18 cellular contexts compared by ENCODE assay signal in the genomic region with DNA sequence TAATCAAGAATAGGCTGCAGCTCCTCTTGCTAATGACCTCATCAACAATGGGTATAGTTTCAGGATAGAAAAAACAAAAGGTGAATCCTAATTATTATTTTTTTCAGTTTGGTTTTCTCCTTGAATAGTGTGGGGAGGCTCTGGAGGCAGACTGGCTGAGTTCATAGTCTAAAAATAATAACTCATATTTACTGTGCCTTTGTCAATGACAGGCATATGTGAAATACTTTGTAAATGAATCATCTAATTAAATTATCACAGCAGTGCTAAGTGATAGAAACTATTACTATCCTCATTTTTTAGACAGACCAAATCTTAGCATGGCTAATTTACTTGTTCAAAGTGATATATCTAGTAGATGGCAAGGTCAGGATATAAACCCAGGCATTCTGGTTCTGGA.
A peak's percentile ranks its signal among the peaks of the same experiment; 100 is the strongest.
DNase-seq lines count a peak whose midpoint lies in the region; ATAC-seq and TF ChIP-seq lines count a peak whose summit lies in the region.
"Had no signal": no experiment of that assay in that cellular context is flagged by ENCODE, and none has a peak within 500 bp of the region (broad histone marks: within the 10 kb centered on the region; RNA-seq: fewer than 3 reads in every experiment).

No MANE protein-coding gene starts in this region.

- H3K36me3 Mint-ChIP-seq in CD8-positive, alpha-beta memory T cell = no peaks in the 10 kb centered on the region
- H3K36me3 Mint-ChIP-seq: CD4-positive, CD25-positive, alpha-beta regulatory T cell had no signal

- intact Hi-C loops in Right ventricle myocardium superior (cut with DNase I) = no loop called here

- peaks cover 0 to 9% (median 3%) of the 10 kb centered on the region in 5 donors for H3K9me3 Mint-ChIP-seq in CD8-positive, alpha-beta memory T cell

- no peaks in the 10 kb centered on the region for H3K4me1 Mint-ChIP-seq in CD8-positive, alpha-beta memory T cell
- H3K4me1 Mint-ChIP-seq: CD4-positive, CD25-positive, alpha-beta regulatory T cell had no signal

- POLR2A ChIA-PET in CD8-positive, alpha-beta memory T cell (lab: Charles Lee) = no interaction called here

- H3K4me3 ChIP-seq in right atrium auricular region = no peak overlapping the region
- H3K4me3 ChIP-seq in RWPE2 (ENCODE audit: severe bottlenecking) = no peak overlapping the region
- H3K4me3 ChIP-seq in fibroblast of villous mesenchyme (ENCODE audit: low read depth, low read length) = no peak overlapping the region
- H3K4me3 ChIP-seq in CD8-positive, alpha-beta memory T cell (ENCODE audit: low read length) = no peak overlapping the region

- peak; percentile 63 for ATAC-seq in Right ventricle myocardium superior (ENCODE audit: poor library complexity)
- peak; percentile 66 for ATAC-seq in RWPE2 (ENCODE audit: low read depth)
- no peak for ATAC-seq in HG03108 (IDR thresholded peaks at IDR 0.05; ENCODE audit: unreplicated experiment)
- ATAC-seq: PC-3 had no signal

- DNase-seq in Right ventricle myocardium superior (no peak), right atrium auricular region (ENCODE audit: low spot score) (no peak), RWPE2 (ENCODE audit: low spot score) (no peak), fibroblast of villous mesenchyme (ENCODE audit: low read depth) (peak; percentile 5), retina (peak; percentile 4), iPS-NIHi11 (ENCODE audit: low spot score) (no peak)
- no peak for DNase-seq in CD8-positive, alpha-beta memory T cell
- DNase-seq: BE2C; Caco-2; CD4-positive, CD25-positive, alpha-beta regulatory T cell; GDM1; HFFc6; NCI-H1930; NCI-H345; NCI-H524 treated with DMSO at 0.1 percent for 48 hours; PC-3 had no signal

- no peak overlapping the region for H3K4me3 Mint-ChIP-seq in CD8-positive, alpha-beta memory T cell
- H3K4me3 Mint-ChIP-seq: CD4-positive, CD25-positive, alpha-beta regulatory T cell; HFFc6 had no signal

- CTCF ChIA-PET in CD8-positive, alpha-beta memory T cell (lab: Charles Lee) = no interaction called here

- H3K36me3 ChIP-seq in right atrium auricular region (no peaks in the 10 kb centered on the region), RWPE2 (ENCODE audit: low read depth) (no peaks in the 10 kb centered on the region)
- H3K36me3 ChIP-seq in CD8-positive, alpha-beta memory T cell (ENCODE audit: insufficient read depth, low read length) = no peaks in the 10 kb centered on the region
- H3K36me3 ChIP-seq: BE2C had no signal

- H3K27ac ChIP-seq in right atrium auricular region (no peak overlapping the region), RWPE2 (ENCODE audit: poor library complexity, severe bottlenecking) (no peak overlapping the region)
- H3K27ac ChIP-seq in CD8-positive, alpha-beta memory T cell (ENCODE audit: low read depth, low read length) = no peak overlapping the region
- H3K27ac ChIP-seq: KMS-11 had no signal

- H3K9me3 ChIP-seq in right atrium auricular region (peaks cover 0 to 5% of the 10 kb centered on the region in 2 donors), RWPE2 (ENCODE audit: severe bottlenecking) (no peaks in the 10 kb centered on the region)
- no peaks in the 10 kb centered on the region for H3K9me3 ChIP-seq in CD8-positive, alpha-beta memory T cell (ENCODE audit: low read length)
- H3K9me3 ChIP-seq: BE2C, Caco-2 had no signal

- TF ChIP-seq CTCF in right atrium auricular region (IDR thresholded peaks at IDR 0.05) = no peak
- TF ChIP-seq CTCF in RWPE2 (IDR thresholded peaks at IDR 0.05; ENCODE audit: poor library complexity, severe bottlenecking) = no peak
- TF ChIP-seq CTCF in fibroblast of villous mesenchyme (IDR thresholded peaks at IDR 0.05; ENCODE audit: insufficient read depth, low read depth, low read length) = no peak

- H3K27me3 Mint-ChIP-seq in CD8-positive, alpha-beta memory T cell = no peaks in the 10 kb centered on the region
- H3K27me3 Mint-ChIP-seq: CD4-positive, CD25-positive, alpha-beta regulatory T cell had no signal

- no peak overlapping the region for H3K27ac Mint-ChIP-seq in CD8-positive, alpha-beta memory T cell
- H3K27ac Mint-ChIP-seq: CD4-positive, CD25-positive, alpha-beta regulatory T cell; HFFc6 had no signal

- H3K27me3 ChIP-seq in right atrium auricular region = no peaks in the 10 kb centered on the region
- H3K27me3 ChIP-seq in RWPE2 (ENCODE audit: insufficient read depth, poor library complexity, severe bottlenecking) = no peaks in the 10 kb centered on the region
- no peaks in the 10 kb centered on the region for H3K27me3 ChIP-seq in CD8-positive, alpha-beta memory T cell (ENCODE audit: insufficient read depth, low read length, poor library complexity, severe bottlenecking)
- H3K27me3 ChIP-seq: BE2C had no signal

- H3K4me1 ChIP-seq in right atrium auricular region (no peaks in the 10 kb centered on the region), RWPE2 (ENCODE audit: insufficient read depth, poor library complexity, severe bottlenecking) (peaks cover 6% of the 10 kb centered on the region)
- H3K4me1 ChIP-seq in CD8-positive, alpha-beta memory T cell (ENCODE audit: insufficient read depth, low read length) = no peaks in the 10 kb centered on the region
- H3K4me1 ChIP-seq: BE2C, Caco-2 had no signal

Comparison
In these comparisons a context has a peak if more than half of its experiments do, and no peak if none do; other contexts are left out.
1. DNase-seq: peak in fibroblast of villous mesenchyme (single experiment) and retina (single experiment); none in Right ventricle myocardium superior (single experiment), right atrium auricular region (single experiment), RWPE2 (single experiment), CD8-positive, alpha-beta memory T cell (0 of 5) and iPS-NIHi11 (single experiment).